10 cellular contexts compared by ENCODE assay signal in the genomic region with DNA sequence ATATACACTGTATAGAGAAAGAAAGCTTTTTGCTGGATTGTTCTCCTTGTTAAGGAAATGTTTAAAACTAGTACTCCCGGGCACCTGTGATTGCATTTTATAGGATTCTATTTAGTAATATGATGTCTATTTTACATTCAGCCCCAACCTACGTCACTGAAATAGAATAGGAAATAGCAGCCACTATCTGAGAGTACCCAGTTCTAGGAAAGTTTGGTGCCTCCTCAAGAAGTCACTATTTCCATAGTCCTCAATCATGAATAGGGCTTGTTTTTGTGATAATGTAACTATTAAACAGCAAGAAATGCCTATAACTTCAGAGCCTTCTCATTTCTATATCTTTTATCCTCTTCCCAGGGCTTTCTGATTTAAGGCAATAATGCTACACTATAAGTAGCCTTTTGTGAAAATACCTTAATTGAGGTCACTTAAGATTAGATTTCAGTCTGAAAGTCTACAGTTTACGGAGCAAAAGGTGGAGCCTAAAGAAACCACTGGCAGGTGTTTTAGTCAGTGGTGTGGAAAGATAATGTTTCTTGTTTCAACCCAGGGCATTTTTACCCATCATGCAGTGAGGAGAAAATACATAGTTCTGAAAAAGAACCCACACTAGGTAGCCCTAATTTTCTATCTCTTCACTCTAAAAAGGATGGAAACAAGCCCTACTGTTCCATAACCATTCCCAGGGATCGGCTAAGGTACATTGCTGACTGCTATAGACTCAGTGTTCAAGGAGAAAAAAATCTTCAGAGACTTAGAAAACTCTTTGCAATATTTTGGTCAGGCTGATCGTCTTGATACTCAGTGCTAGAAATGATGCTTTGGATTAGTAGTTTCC.
DNase-seq lines count a peak whose midpoint lies in the region; ATAC-seq lines count a peak whose summit lies in the region.
"Had no signal": no experiment of that assay in that cellular context is flagged by ENCODE, and none has a peak within 500 bp of the region (broad histone marks: within the 10 kb centered on the region; RNA-seq: fewer than 3 reads in every experiment).

No MANE protein-coding gene starts in this region.

- no peak overlapping the region for H3K4me3 Mint-ChIP-seq in T-helper 1 cell treated with Interleukin-12 subunit alpha and Interleukin-12 subunit beta and Interleukin-4 antibody, amounts not matched to agents 30 μg/mL and 1 μg/mL, for 36 hours

- peaks cover 7% of the 10 kb centered on the region for H3K9me3 Mint-ChIP-seq in T-helper 1 cell treated with Interleukin-12 subunit alpha and Interleukin-12 subunit beta and Interleukin-4 antibody, amounts not matched to agents 30 μg/mL and 1 μg/mL, for 36 hours

- H3K4me3 ChIP-seq in skin epidermis, result no peak overlapping the region

- peak; percentile 70 for ATAC-seq in HG02885 (IDR thresholded peaks at IDR 0.05; ENCODE audit: poor library complexity, unreplicated experiment)
- no peak for ATAC-seq in HG02642 (IDR thresholded peaks at IDR 0.05; ENCODE audit: poor library complexity, unreplicated experiment)
- no peak for ATAC-seq in GM18519 (IDR thresholded peaks at IDR 0.05; ENCODE audit: low FRiP score, unreplicated experiment)

- H3K36me3 Mint-ChIP-seq in T-helper 1 cell treated with Interleukin-12 subunit alpha and Interleukin-12 subunit beta and Interleukin-4 antibody, amounts not matched to agents 30 μg/mL and 1 μg/mL, for 36 hours (ENCODE audit: low read depth), result peaks cover 4% of the 10 kb centered on the region

- no peaks in the 10 kb centered on the region for H3K27me3 Mint-ChIP-seq in T-helper 1 cell treated with Interleukin-12 subunit alpha and Interleukin-12 subunit beta and Interleukin-4 antibody, amounts not matched to agents 30 μg/mL and 1 μg/mL, for 36 hours (ENCODE audit: low read depth)

- DNase-seq in NCI-H2171 treated with DMSO at 0.1 percent for 48 hours (lab: John Stamatoyannopoulos, UW) (peak; percentile 24), NCI-H2171 (lab: John Stamatoyannopoulos, UW) (no peak), HuH-7.5 (ENCODE audit: low spot score) (no peak)
- DNase-seq: activated CD8-positive, alpha-beta memory T cell treated with anti-CD3 and anti-CD28 coated beads for 24 hours; mesendoderm had no signal

- peaks cover 15% of the 10 kb centered on the region for H3K4me1 Mint-ChIP-seq in T-helper 1 cell treated with Interleukin-12 subunit alpha and Interleukin-12 subunit beta and Interleukin-4 antibody, amounts not matched to agents 30 μg/mL and 1 μg/mL, for 36 hours (ENCODE audit: low read depth)

- peak overlapping the region in 12 of 21 experiments; percentile 19 to 82 (median 56) for H3K27ac ChIP-seq in skin epidermis

- peak overlapping the region; percentile 58 for H3K27ac Mint-ChIP-seq in T-helper 1 cell treated with Interleukin-12 subunit alpha and Interleukin-12 subunit beta and Interleukin-4 antibody, amounts not matched to agents 30 μg/mL and 1 μg/mL, for 36 hours
